13 cellular contexts compared by ENCODE assay signal in genomic region chr22:17974703-17975372, GRCh38. TPM values are rescaled to one million over a fixed set of nuclear protein-coding genes. Genes with fewer than 3 reads are reported as not detected.
DNase-seq lines count a peak whose midpoint lies in the region; ATAC-seq, FAIRE-seq and TF ChIP-seq lines count a peak whose summit lies in the region.
"Had no signal": no experiment of that assay in that cellular context is flagged by ENCODE, and none has a peak within 500 bp of the region (broad histone marks: within the 10 kb centered on the region; RNA-seq: fewer than 3 reads in every experiment).

No MANE protein-coding gene starts in this region.

- SMC1A ChIA-PET in GM12878 (lab: Charles Lee; ENCODE audit: uncharacterized antibody, unreplicated experiment), result interaction anchor here (0.9 to 4.2 kb wide), 10 partner anchors 9 to 101 kb away, joined by 3 to 34 read pairs (median 5); no protein-coding TSS in a partner anchor

- dilution Hi-C loops in IMR-90 (cut with HindIII; ENCODE audit: low sequenced_read_pairs, unreplicated experiment), result no loop called here

- intact Hi-C loops in IMR-90 (cut with micrococcal nuclease) (loop anchor here (5.0 kb wide), 1 partner anchor 53 kb away; no protein-coding TSS in a partner anchor), GM12878 (cut with micrococcal nuclease; ENCODE audit: unreplicated experiment) (loop anchor here (2.0 to 10.0 kb wide), 2 partner anchors 26 to 130 kb away; no protein-coding TSS in a partner anchor), left colon (cut with DNase I, micrococcal nuclease) (no loop called here)

- POLR2A ChIA-PET in IMR-90 (lab: Charles Lee; ENCODE audit: unreplicated experiment), result no interaction called here
- POLR2A ChIA-PET in GM12878 (lab: Charles Lee), result interaction anchor here (0.8 to 3.0 kb wide), 4 partner anchors 11 to 102 kb away, joined by 3 to 9 read pairs (median 5); no protein-coding TSS in a partner anchor

- H3K9me1 ChIP-seq in IMR-90 (ENCODE audit: insufficient read depth, low read length), result peaks cover 37% of the 10 kb centered on the region

- no peak overlapping the region for H2BK5ac ChIP-seq in IMR-90 (ENCODE audit: low read depth, low read length, poor library complexity, severe bottlenecking)

- no peak overlapping the region for H3K18ac ChIP-seq in IMR-90 (ENCODE audit: low read depth, low read length)

- peak; percentile 33 to 70; a peak in 3 of 4 replicates for TF ChIP-seq EP300 in GM12878 (IDR thresholded peaks at IDR 0.05; ENCODE audit: borderline replicate concordance in 1 of 2, control insufficient read depth in 1 of 2, low read depth in 2 of 2, low read length in 2 of 2)

- 0 out of 3 replicates have a peak overlapping the region, but pooled peaks have one; percentile 50 for H2BK15ac ChIP-seq in IMR-90 (ENCODE audit: low read depth, low read length)

- no peaks in the 10 kb centered on the region for H3K36me3 Mint-ChIP-seq in activated naive CD4-positive, alpha-beta T cell treated with anti-CD3 and anti-CD28 coated beads, Interleukin-2, amount 50 U/mL, for 72 hours
- H3K36me3 Mint-ChIP-seq in stimulated activated memory B cell treated with anti-CD40 and anti-IgM and Interleukin-4, amounts not matched to agents 10 μg/mL and 1 μg/mL and 100 μg/mL, for 72 hours, result peaks cover 31% of the 10 kb centered on the region
- H3K36me3 Mint-ChIP-seq in effector memory CD8-positive, alpha-beta T cell (ENCODE audit: insufficient read depth), result peaks cover 9% of the 10 kb centered on the region

- CTCF ChIA-PET in IMR-90 (lab: Yijun Ruan, JAX) (interaction anchor here (0.6 to 1.0 kb wide), 2 partner anchors 14 to 55 kb away, joined by 3 to 4 read pairs; no protein-coding TSS in a partner anchor), GM12878 (lab: Yijun Ruan, JAX) (interaction anchor here (0.7 to 2.4 kb wide), 7 partner anchors 9 to 49 kb away, joined by 3 to 7 read pairs (median 5); no protein-coding TSS in a partner anchor)

- BruUV-seq in IMR-90 (replicated peaks; lab: Mats Ljungman, UMichigan) (no TSS peak), GM12878 (replicated peaks; lab: Mats Ljungman, UMichigan) (TSS peak; percentile 32)

- H3K9me3 ChIP-seq in IMR-90 (ENCODE audit: control insufficient read depth, insufficient read depth, low read length), result no peaks in the 10 kb centered on the region
- H3K9me3 ChIP-seq in GM12878 (replicated peaks; ENCODE audit: control insufficient read depth, insufficient read depth, low read length), result no peaks in the 10 kb centered on the region; the same call in 1 of the 3 replicates

- H3K14ac ChIP-seq in IMR-90 (replicated peaks; ENCODE audit: low read depth, low read length), result peak overlapping the region; percentile 55; the same call in 1 of the 2 replicates

- peaks cover 41 to 88% of the 10 kb centered on the region in 2 experiments for H3K79me1 ChIP-seq in IMR-90 (ENCODE audit: low read depth in 1 of 2, low read length in 2 of 2)

- peak in 1 of 2 donors; percentile 22 for DNase-seq in activated naive CD4-positive, alpha-beta T cell treated with anti-CD3 and anti-CD28 coated beads, Interleukin-2, amount 50 U/mL, for 72 hours (ENCODE audit: low spot score in 2 of 2)
- no peak for DNase-seq in activated naive CD4-positive, alpha-beta T cell (lab: John Stamatoyannopoulos, UW)
- DNase-seq in IMR-90, result no peak
- peak; percentile 62 for DNase-seq in GM12878 (ENCODE audit: low read depth, low spot score)
- no peak for DNase-seq in left colon
- DNase-seq in effector memory CD8-positive, alpha-beta T cell, result no peak
- DNase-seq: brain microvascular endothelial cell; effector memory CD4-positive, alpha-beta T cell; HFFc6; Kasumi-1; small intestine had no signal

- TF ChIP-seq POLR2A in IMR-90 (IDR thresholded peaks at IDR 0.05; ENCODE audit: low read depth, low read length) (no peak), GM12878 (IDR thresholded peaks at IDR 0.05; ENCODE audit: low read depth, low read length) (no peak)

- H3K27ac Mint-ChIP-seq in activated naive CD4-positive, alpha-beta T cell treated with anti-CD3 and anti-CD28 coated beads, Interleukin-2, amount 50 U/mL, for 72 hours, result no peak overlapping the region
- peak overlapping the region; percentile 60 for H3K27ac Mint-ChIP-seq in stimulated activated memory B cell treated with anti-CD40 and anti-IgM and Interleukin-4, amounts not matched to agents 10 μg/mL and 1 μg/mL and 100 μg/mL, for 72 hours
- H3K27ac Mint-ChIP-seq in effector memory CD8-positive, alpha-beta T cell, result peak overlapping the region in 1 of 2 donors; percentile 85

- H3K9ac ChIP-seq in IMR-90 (ENCODE audit: low read depth, low read length) (no peak overlapping the region), GM12878 (ENCODE audit: control insufficient read depth, insufficient read depth, low read length) (peak overlapping the region; percentile 26; the same call in 1 of the 2 replicates)

- H3K4me2 ChIP-seq in IMR-90 (ENCODE audit: low read depth, low read length) (no peak overlapping the region), GM12878 (ENCODE audit: control insufficient read depth, insufficient read depth) (peak overlapping the region; percentile 51)

- peak overlapping the region; percentile 39; the same call in 1 of the 2 replicates for H2BK120ac ChIP-seq in IMR-90 (ENCODE audit: low read depth, low read length)

- H4K20me1 ChIP-seq in IMR-90 (ENCODE audit: insufficient read depth, low read length), result peaks cover 10% of the 10 kb centered on the region
- no peaks in the 10 kb centered on the region for H4K20me1 ChIP-seq in GM12878 (ENCODE audit: control insufficient read depth, insufficient read depth)

- no peaks in the 10 kb centered on the region for H3K27me3 ChIP-seq in IMR-90 (ENCODE audit: control insufficient read depth, insufficient read depth, low read length)
- H3K27me3 ChIP-seq in GM12878 (replicated peaks in 1 of 2; ENCODE audit: control insufficient read depth in 2 of 2, insufficient read depth in 2 of 2, low read length in 1 of 2), result no peaks in the 10 kb centered on the region; a peak in 1 of 4 replicates
- H3K27me3 ChIP-seq: brain microvascular endothelial cell had no signal

- ATAC-seq in activated naive CD4-positive, alpha-beta T cell treated with anti-CD3 and anti-CD28 coated beads, Interleukin-2, amount 50 U/mL, for 72 hours, result peak; percentile 45 to 81
- ATAC-seq in IMR-90 (ENCODE audit: low read depth) (no peak), GM12878 (peak; percentile 87), HG02840 (IDR thresholded peaks at IDR 0.05; ENCODE audit: low FRiP score, unreplicated experiment) (no peak), left colon (no peak)
- ATAC-seq in stimulated activated memory B cell treated with anti-CD40 and anti-IgM and Interleukin-4, amounts not matched to agents 10 μg/mL and 1 μg/mL and 100 μg/mL, for 72 hours, result peak; percentile 94
- no peak for ATAC-seq in effector memory CD8-positive, alpha-beta T cell (replicated peaks)

- TF ChIP-seq RAD21 in IMR-90 (IDR thresholded peaks at IDR 0.05; ENCODE audit: low read length) (no peak), GM12878 (IDR thresholded peaks at IDR 0.05; ENCODE audit: insufficient read depth, low read depth, low read length) (no peak)

- H3K4me3 Mint-ChIP-seq in stimulated activated memory B cell treated with anti-CD40 and anti-IgM and Interleukin-4, amounts not matched to agents 10 μg/mL and 1 μg/mL and 100 μg/mL, for 72 hours, result peak overlapping the region; percentile 15
- H3K4me3 Mint-ChIP-seq in effector memory CD8-positive, alpha-beta T cell, result no peak overlapping the region
- H3K4me3 Mint-ChIP-seq: HFFc6 had no signal

- H4K91ac ChIP-seq in IMR-90 (ENCODE audit: insufficient read depth, low read depth, low read length), result peak overlapping the region; percentile 13; the same call in 1 of the 2 replicates

- in situ Hi-C loops in IMR-90 (cut with MboI; ENCODE audit: low sequenced_read_pairs) (no loop called here), GM12878 (cut with MboI) (no loop called here)

- H3K36me3 ChIP-seq in IMR-90 (ENCODE audit: control insufficient read depth, insufficient read depth, low read length), result no peaks in the 10 kb centered on the region
- peaks cover 0 to 17% of the 10 kb centered on the region in 2 experiments; a peak in 3 of 4 replicates for H3K36me3 ChIP-seq in GM12878 (ENCODE audit: control insufficient read depth in 2 of 2, insufficient read depth in 2 of 2, low read length in 1 of 2)
- H3K36me3 ChIP-seq: brain microvascular endothelial cell had no signal

- no peak overlapping the region for H4K5ac ChIP-seq in IMR-90 (ENCODE audit: low read depth, low read length)

- RAD21 ChIA-PET in GM12878 (lab: Charles Lee; ENCODE audit: unreplicated experiment), result interaction anchor here (1.1 to 3.8 kb wide), 9 partner anchors 10 to 144 kb away, joined by 3 to 24 read pairs (median 7); no protein-coding TSS in a partner anchor

- H3K27me3 Mint-ChIP-seq in stimulated activated memory B cell treated with anti-CD40 and anti-IgM and Interleukin-4, amounts not matched to agents 10 μg/mL and 1 μg/mL and 100 μg/mL, for 72 hours, result no peaks in the 10 kb centered on the region
- H3K27me3 Mint-ChIP-seq in effector memory CD8-positive, alpha-beta T cell, result no peaks in the 10 kb centered on the region

- TF ChIP-seq CTCF in IMR-90 (conservative IDR thresholded peaks at IDR 0.05; ENCODE audit: low read depth, low read length) (no peak), GM12878 (IDR thresholded peaks at IDR 0.05 in 2 of 3, conservative IDR thresholded peaks at IDR 0.05 in 1 of 3; ENCODE audit: control insufficient read depth in 2 of 3, extremely low read depth in 1 of 3, insufficient read depth in 1 of 3, low read depth in 3 of 3, low read length in 3 of 3) (no peak)

- peak; percentile 81 for FAIRE-seq in GM12878 (lab: Jason Lieb, UNC)
- FAIRE-seq: small intestine had no signal

- H2AFZ ChIP-seq in IMR-90 (replicated peaks; ENCODE audit: low read length, poor library complexity) (no peak overlapping the region), GM12878 (ENCODE audit: control insufficient read depth, low read depth, low read length) (no peak overlapping the region)

- no peak overlapping the region for H3K4me3 ChIP-seq in IMR-90 (ENCODE audit: insufficient read depth, low read depth, low read length)
- no peak overlapping the region for H3K4me3 ChIP-seq in GM12878

- no peak overlapping the region for H3K56ac ChIP-seq in IMR-90 (ENCODE audit: extremely low read depth, insufficient read depth, low read length)

- H3K4me1 Mint-ChIP-seq in stimulated activated memory B cell treated with anti-CD40 and anti-IgM and Interleukin-4, amounts not matched to agents 10 μg/mL and 1 μg/mL and 100 μg/mL, for 72 hours, result peaks cover 80% of the 10 kb centered on the region
- H3K4me1 Mint-ChIP-seq in effector memory CD8-positive, alpha-beta T cell (ENCODE audit: low read depth in 2 of 2), result peaks cover 6 to 15% of the 10 kb centered on the region in 2 donors

- H3K4me1 ChIP-seq in IMR-90 (ENCODE audit: control insufficient read depth, insufficient read depth, low read length) (peaks cover 35% of the 10 kb centered on the region), GM12878 (ENCODE audit: control insufficient read depth, insufficient read depth, low read length) (peaks cover 27% of the 10 kb centered on the region)

- no peaks in the 10 kb centered on the region for H3K9me3 Mint-ChIP-seq in activated naive CD4-positive, alpha-beta T cell treated with anti-CD3 and anti-CD28 coated beads, Interleukin-2, amount 50 U/mL, for 72 hours
- no peaks in the 10 kb centered on the region for H3K9me3 Mint-ChIP-seq in stimulated activated memory B cell treated with anti-CD40 and anti-IgM and Interleukin-4, amounts not matched to agents 10 μg/mL and 1 μg/mL and 100 μg/mL, for 72 hours
- no peaks in the 10 kb centered on the region for H3K9me3 Mint-ChIP-seq in effector memory CD8-positive, alpha-beta T cell
- H3K9me3 Mint-ChIP-seq: HFFc6 had no signal

- H3K27ac ChIP-seq in IMR-90 (ENCODE audit: insufficient read depth, low read length), result no peak overlapping the region
- H3K27ac ChIP-seq in GM12878 (ENCODE audit: control insufficient read depth, insufficient read depth), result peak overlapping the region; percentile 40; the same call in 1 of the 2 replicates
- H3K27ac ChIP-seq: brain microvascular endothelial cell had no signal

- peak overlapping the region in 1 of 2 experiments; percentile 8; a peak in 2 of 4 replicates for H4K8ac ChIP-seq in IMR-90 (ENCODE audit: low read depth in 2 of 2, low read length in 2 of 2)

- WGBS in IMR-90 (ENCODE audit: extremely low coverage in 2 of 2, insufficient read length in 1 of 2), 2 experiments, result 94% methylated on average over 4 of the region's 8 CpGs; no CpG with 5 or more reads in 1 of the 2 experiments
- 0% methylated on average over 7 of the region's 8 CpGs for WGBS in GM12878 (ENCODE audit: insufficient coverage, insufficient replicate concordance, low lambda C conversion rate, missing lambda C conversion rate)

- no peak overlapping the region for H2AK9ac ChIP-seq in IMR-90 (replicated peaks; ENCODE audit: low read depth, low read length, poor library complexity)

- H2BK20ac ChIP-seq in IMR-90 (ENCODE audit: low read depth, low read length), result peak overlapping the region; percentile 57; the same call in 1 of the 2 replicates

- H3K23ac ChIP-seq in IMR-90 (ENCODE audit: low read depth, low read length), result peak overlapping the region; percentile 12; the same call in 1 of the 2 replicates

- H3K4ac ChIP-seq in IMR-90 (ENCODE audit: low read depth, low read length), result peak overlapping the region; percentile 57

- H2AK5ac ChIP-seq in IMR-90 (ENCODE audit: low read depth, low read length), result peak overlapping the region; percentile 13

- peaks cover 20% of the 10 kb centered on the region for H3K79me2 ChIP-seq in GM12878 (ENCODE audit: control insufficient read depth, insufficient read depth, low read length)

RNA-seq across cellular contexts. Expression of gene MICAL3, which starts 49.5 kb away (rescaled TPM):
- total RNA-seq in activated naive CD4-positive, alpha-beta T cell treated with anti-CD3 and anti-CD28 coated beads, Interleukin-2, amount 50 U/mL, for 72 hours, result 10 to 100 TPM; 19.5 to 30.2 TPM
- total RNA-seq in IMR-90 (2012; rRNA removed) (16.1 and 17.6 TPM in 2 replicates), GM12878 (2014; rRNA removed) (24.1 and 26.8 TPM in 2 replicates), GM12878 (2014; rRNA removed; fragmentation: Illumina TruSeq; extraction: Trizol) (27.0 and 30.5 TPM in 2 replicates), GM12878 (2021) (88.1 and 92.2 TPM in 2 replicates), left colon (100 to 1,000 TPM in 1 of 2 donors, 10 to 100 TPM in 1; 93.6 to 114 TPM)
- polyA plus RNA-seq in IMR-90 (2012; rRNA removed) (26.8 and 30.0 TPM in 2 replicates), GM12878 (2011; rRNA removed) (12.6 and 21.2 TPM in 2 replicates), GM12878 (2014; fragmentation: Illumina TruSeq; extraction: Trizol) (44.7 and 57.4 TPM in 2 replicates), GM12878 (2014; fragmentation: Nextera tagmentation; extraction: Ambion mirVana) (1 to 10 TPM; 2.6 to 3.3 TPM), GM12878 (2014; rRNA removed) (30.8 and 36.1 TPM in 2 replicates), GM12878 (2016; fragmentation: Nextera tagmentation; extraction: Ambion mirVana) (10 to 100 TPM; 11.0 to 16.4 TPM)
- polyA plus RNA-seq in IMR-90 (2012; cell fraction: cytosol; rRNA removed), result 10.9 and 13.3 TPM in 2 replicates
- 92.0 and 112 TPM in 2 replicates for polyA plus RNA-seq in IMR-90 (2012; cell fraction: nucleus; rRNA removed; ENCODE audit: low replicate concordance)
- 350 and 390 TPM in 2 replicates for total RNA-seq in GM12878 (2013; cell fraction: nucleolus; rRNA removed)
- polyA plus RNA-seq in GM12878 (2011; ENCODE audit: low read depth), result 10.0 TPM
- polyA plus RNA-seq in GM12878 (2011; cell fraction: cytosol; rRNA removed), result 10.7 and 12.7 TPM in 2 replicates
- polyA plus RNA-seq in GM12878 (2011; cell fraction: nucleus; rRNA removed), result 68.4 and 143 TPM in 2 replicates
- 17.8 and 21.9 TPM in 2 replicates for polyA plus RNA-seq in GM12878 (2012)
- 47.1 and 52.2 TPM in 2 replicates for polyA minus RNA-seq in GM12878 (2011; rRNA and poly(A)+ RNA removed)
- polyA minus RNA-seq in GM12878 (2011; cell fraction: cytosol; rRNA and poly(A)+ RNA removed), result 18.7 and 21.0 TPM in 2 replicates
- polyA minus RNA-seq in GM12878 (2011; cell fraction: nucleus; rRNA and poly(A)+ RNA removed), result 46.8 and 73.0 TPM in 2 replicates

Comparison
In these comparisons a context has a peak if more than half of its experiments do, and no peak if none do; other contexts are left out.
1. ATAC-seq: peak in activated naive CD4-positive, alpha-beta T cell treated with anti-CD3 and anti-CD28 coated beads, Interleukin-2, amount 50 U/mL, for 72 hours (2 of 2), GM12878 (single experiment) and stimulated activated memory B cell treated with anti-CD40 and anti-IgM and Interleukin-4, amounts not matched to agents 10 μg/mL and 1 μg/mL and 100 μg/mL, for 72 hours (single experiment); none in IMR-90 (single experiment), HG02840 (single experiment), left colon (single experiment) and effector memory CD8-positive, alpha-beta T cell (single experiment).
2. intact Hi-C loops: an anchor here in IMR-90 (5.0 kb wide) and GM12878 (2.0 to 10.0 kb wide); none called in left colon.